Comparison of ENCODE assay signal across 31 cellular contexts in genomic region chr12:132386926-132387497, GRCh38. TPM values are rescaled to one million over a fixed set of nuclear protein-coding genes. Genes with fewer than 3 reads are reported as not detected.
"Had no signal": no experiment of that assay in that cellular context is flagged by ENCODE, and none has a peak within 500 bp of the region (broad histone marks: within the 10 kb centered on the region; RNA-seq: fewer than 3 reads in every experiment).

No MANE protein-coding gene starts in this region.

- H3K4me1 ChIP-seq: esophagus squamous epithelium had no signal

- H3K9me3 ChIP-seq: esophagus squamous epithelium, thoracic aorta, uterus had no signal

- ATAC-seq: activated CD4-positive, alpha-beta T cell treated with anti-CD3 and anti-CD28 coated beads for 36 hours; activated naive CD4-positive, alpha-beta T cell treated with anti-CD3 and anti-CD28 coated beads, Interleukin-2, amount 50 U/mL, for 72 hours; activated T-cell treated with anti-CD3 and anti-CD28 coated beads, Interleukin-2, amount 50 U/mL, for 72 hours; left colon; naive thymus-derived CD8-positive, alpha-beta T cell; sciatic nerve; stimulated activated effector memory CD8-positive, alpha-beta T cell treated with anti-CD3 and anti-CD28 coated beads, Interleukin-12 subunit alpha, Interleukin-12 subunit beta, amount 100 ng/mL, for 72 hours had no signal

- H3K27ac ChIP-seq: esophagus squamous epithelium, hepatocyte, thoracic aorta, uterus had no signal

- H3K4me1 Mint-ChIP-seq: activated CD4-positive, alpha-beta T cell treated with anti-CD3 and anti-CD28 coated beads for 36 hours; central memory CD8-positive, alpha-beta T cell; naive thymus-derived CD8-positive, alpha-beta T cell; stimulated activated effector memory CD8-positive, alpha-beta T cell treated with anti-CD3 and anti-CD28 coated beads, Interleukin-12 subunit alpha, Interleukin-12 subunit beta, amount 100 ng/mL, for 72 hours had no signal

- FAIRE-seq: bronchial epithelial cell, colon, keratinocyte, small intestine had no signal

- H3K4me3 Mint-ChIP-seq: activated CD4-positive, alpha-beta T cell treated with anti-CD3 and anti-CD28 coated beads for 36 hours; activated T-cell treated with anti-CD3 and anti-CD28 coated beads, Interleukin-2, amount 50 U/mL, for 72 hours; central memory CD8-positive, alpha-beta T cell; stimulated activated effector memory CD8-positive, alpha-beta T cell treated with anti-CD3 and anti-CD28 coated beads, Interleukin-12 subunit alpha, Interleukin-12 subunit beta, amount 100 ng/mL, for 72 hours; stimulated activated naive CD8-positive, alpha-beta T cell treated with anti-CD3 and anti-CD28 coated beads, Interleukin-15, Interleukin-2, amounts not matched to agents 100 ng/mL and 50 ng/mL, for 24 hours; T-helper 2 cell treated with Interferon-gamma antibody and Interleukin-4, amounts not matched to agents 5 μg/mL and 100 μg/mL, for 36 hours had no signal

- H3K27ac Mint-ChIP-seq: activated CD4-positive, alpha-beta T cell treated with anti-CD3 and anti-CD28 coated beads for 36 hours; activated naive CD4-positive, alpha-beta T cell treated with anti-CD3 and anti-CD28 coated beads, Interleukin-2, amount 50 U/mL, for 72 hours; activated T-cell treated with anti-CD3 and anti-CD28 coated beads, Interleukin-2, amount 50 U/mL, for 72 hours; naive thymus-derived CD8-positive, alpha-beta T cell; progenitor cell of endocrine pancreas; stimulated activated effector memory CD8-positive, alpha-beta T cell treated with anti-CD3 and anti-CD28 coated beads, Interleukin-12 subunit alpha, Interleukin-12 subunit beta, amount 100 ng/mL, for 72 hours; stimulated activated naive CD8-positive, alpha-beta T cell treated with anti-CD3 and anti-CD28 coated beads, Interleukin-15, Interleukin-2, amounts not matched to agents 100 ng/mL and 50 ng/mL, for 24 hours; T-helper 2 cell treated with Interferon-gamma antibody and Interleukin-4, amounts not matched to agents 5 μg/mL and 100 μg/mL, for 36 hours had no signal

- H3K36me3 ChIP-seq: esophagus squamous epithelium, thoracic aorta, uterus had no signal

- H3K4me3 ChIP-seq: esophagus squamous epithelium, hepatocyte, thoracic aorta, uterus had no signal

- DNase-seq: activated CD4-positive, alpha-beta T cell treated with anti-CD3 and anti-CD28 coated beads for 36 hours; activated CD4-positive, CD25-positive, alpha-beta regulatory T cell; activated naive CD4-positive, alpha-beta T cell; activated T-cell treated with anti-CD3 and anti-CD28 coated beads for 4 hours; activated T-cell treated with anti-CD3 and anti-CD28 coated beads, Interleukin-2, amount 50 U/mL, for 72 hours; dermis blood vessel endothelial cell; effector CD4-positive, alpha-beta T cell; esophagus squamous epithelium; foreskin melanocyte; left colon; midbrain; naive thymus-derived CD8-positive, alpha-beta T cell; small intestine; stimulated activated CD4-positive, alpha-beta T cell treated with anti-CD3 and anti-CD28 coated beads, Interleukin-4, amount 100 ng/mL, for 24 hours; T-helper 1 cell; trophoblast cell; uterus had no signal

- H3K36me3 Mint-ChIP-seq: activated naive CD4-positive, alpha-beta T cell treated with anti-CD3 and anti-CD28 coated beads, Interleukin-2, amount 50 U/mL, for 72 hours; naive thymus-derived CD8-positive, alpha-beta T cell; stimulated activated effector memory CD8-positive, alpha-beta T cell treated with anti-CD3 and anti-CD28 coated beads, Interleukin-12 subunit alpha, Interleukin-12 subunit beta, amount 100 ng/mL, for 72 hours had no signal

- H3K9me3 Mint-ChIP-seq: activated naive CD4-positive, alpha-beta T cell treated with anti-CD3 and anti-CD28 coated beads, Interleukin-2, amount 50 U/mL, for 72 hours; activated T-cell treated with anti-CD3 and anti-CD28 coated beads, Interleukin-2, amount 50 U/mL, for 72 hours; central memory CD8-positive, alpha-beta T cell; naive thymus-derived CD8-positive, alpha-beta T cell; stimulated activated effector memory CD8-positive, alpha-beta T cell treated with anti-CD3 and anti-CD28 coated beads, Interleukin-12 subunit alpha, Interleukin-12 subunit beta, amount 100 ng/mL, for 72 hours; stimulated activated naive CD8-positive, alpha-beta T cell treated with anti-CD3 and anti-CD28 coated beads, Interleukin-15, Interleukin-2, amounts not matched to agents 100 ng/mL and 50 ng/mL, for 24 hours; T-helper 2 cell treated with Interferon-gamma antibody and Interleukin-4, amounts not matched to agents 5 μg/mL and 100 μg/mL, for 36 hours had no signal

RNA-seq across cellular contexts. Expression of gene GALNT9, which starts 57.6 kb away (rescaled TPM):
- total RNA-seq: bronchial epithelial cell; esophagus squamous epithelium; naive thymus-derived CD8-positive, alpha-beta T cell; osteocyte; sciatic nerve; subcutaneous adipose tissue had no signal
- polyA plus RNA-seq: keratinocyte; naive thymus-derived CD8-positive, alpha-beta T cell had no signal
